In genomic region chr2:160667811-160668210, GRCh38 we compare ENCODE assay signal across 19 cellular contexts.
DNase-seq lines count a peak whose midpoint lies in the region; ATAC-seq and TF ChIP-seq lines count a peak whose summit lies in the region.
"Had no signal": no experiment of that assay in that cellular context is flagged by ENCODE, and none has a peak within 500 bp of the region (broad histone marks: within the 10 kb centered on the region; RNA-seq: fewer than 3 reads in every experiment).

No MANE protein-coding gene starts in this region.

- H3K36me3 ChIP-seq in right atrium auricular region: no peaks in the 10 kb centered on the region
- H3K36me3 ChIP-seq in heart left ventricle: no peaks in the 10 kb centered on the region
- no peaks in the 10 kb centered on the region for H3K36me3 ChIP-seq in osteoblast (ENCODE audit: insufficient read depth, low read length)
- H3K36me3 ChIP-seq: left lung had no signal

- H3K4me2 ChIP-seq in osteoblast (ENCODE audit: insufficient read depth, low read length): no peak overlapping the region

- H2AFZ ChIP-seq in osteoblast (ENCODE audit: low read length): no peak overlapping the region

- no peak for DNase-seq in right atrium auricular region (ENCODE audit: low spot score)
- no peak for DNase-seq in heart left ventricle
- peak; percentile 45 for DNase-seq in choroid plexus epithelial cell (ENCODE audit: low read depth)
- no peak for DNase-seq in osteoblast (ENCODE audit: insufficient read length, low spot score, missing footprints)
- no peak for DNase-seq in NCI-H446 treated with DMSO at 0.1 percent for 48 hours (lab: John Stamatoyannopoulos, UW)
- DNase-seq in NCI-H2171 treated with DMSO at 0.1 percent for 48 hours (lab: John Stamatoyannopoulos, UW): no peak
- DNase-seq: DMS79 treated with DMSO at 0.1 percent for 48 hours; dorsolateral prefrontal cortex; H9; left lung; naive thymus-derived CD8-positive, alpha-beta T cell; NCI-H1105; NCI-H1930; NCI-H226; NCI-H774; T1000 had no signal

- no peaks in the 10 kb centered on the region for H3K9me3 ChIP-seq in right atrium auricular region
- H3K9me3 ChIP-seq in heart left ventricle: no peaks in the 10 kb centered on the region
- no peaks in the 10 kb centered on the region for H3K9me3 ChIP-seq in osteoblast (ENCODE audit: low read depth, low read length)
- H3K9me3 ChIP-seq: left lung had no signal

- H3K79me2 ChIP-seq in osteoblast (ENCODE audit: insufficient read depth, low read length): no peaks in the 10 kb centered on the region

- H3K27ac ChIP-seq in right atrium auricular region (peak overlapping the region; percentile 30 to 71), heart left ventricle (peak overlapping the region in 6 of 12 donors; percentile 49 to 81 (median 58)), osteoblast (ENCODE audit: low read depth, low read length) (peak overlapping the region; percentile 91)

- H3K4me3 ChIP-seq in right atrium auricular region (no peak overlapping the region), heart left ventricle (no peak overlapping the region), choroid plexus epithelial cell (ENCODE audit: low read depth, low read length) (no peak overlapping the region), osteoblast (ENCODE audit: insufficient read depth, low read length) (no peak overlapping the region)
- H3K4me3 ChIP-seq: dorsolateral prefrontal cortex, left lung had no signal

- no peak for TF ChIP-seq POLR2A in heart left ventricle (IDR thresholded peaks at IDR 0.05)

- H3K4me1 ChIP-seq in right atrium auricular region (peaks cover 0 to 28% of the 10 kb centered on the region in 2 donors), heart left ventricle (peaks cover 0 to 28% (median 17%) of the 10 kb centered on the region in 12 donors), osteoblast (ENCODE audit: insufficient read depth, low read length) (peaks cover 19% of the 10 kb centered on the region)

- TF ChIP-seq CTCF in right atrium auricular region (IDR thresholded peaks at IDR 0.05) (no peak), heart left ventricle (IDR thresholded peaks at IDR 0.05) (no peak), choroid plexus epithelial cell (conservative IDR thresholded peaks at IDR 0.05; ENCODE audit: low read depth, low read length) (no peak), osteoblast (IDR thresholded peaks at IDR 0.05; ENCODE audit: extremely low read depth, low read depth, low read length) (no peak)

- H4K20me1 ChIP-seq in osteoblast (ENCODE audit: insufficient read depth, low read length): no peaks in the 10 kb centered on the region

- intact Hi-C loops in heart left ventricle (cut with DNase I): loop anchor here in 2 of 10 donors (10.0 kb wide), 1 partner anchor 173 kb away; the partner anchor contains the start of gene RBMS1 (in 2 of the 2)

- no peaks in the 10 kb centered on the region for H3K27me3 ChIP-seq in right atrium auricular region
- no peaks in the 10 kb centered on the region for H3K27me3 ChIP-seq in heart left ventricle
- no peaks in the 10 kb centered on the region for H3K27me3 ChIP-seq in osteoblast (ENCODE audit: insufficient read depth, low read length)
- H3K27me3 ChIP-seq: dorsolateral prefrontal cortex, left lung had no signal

- ATAC-seq in heart left ventricle: no peak
- ATAC-seq in GM21390 (IDR thresholded peaks at IDR 0.05; ENCODE audit: unreplicated experiment): no peak
- ATAC-seq in HG02840 (IDR thresholded peaks at IDR 0.05; ENCODE audit: low FRiP score, unreplicated experiment): no peak
- ATAC-seq: left lung; naive thymus-derived CD8-positive, alpha-beta T cell; WTC11 had no signal
